In the genomic region with DNA sequence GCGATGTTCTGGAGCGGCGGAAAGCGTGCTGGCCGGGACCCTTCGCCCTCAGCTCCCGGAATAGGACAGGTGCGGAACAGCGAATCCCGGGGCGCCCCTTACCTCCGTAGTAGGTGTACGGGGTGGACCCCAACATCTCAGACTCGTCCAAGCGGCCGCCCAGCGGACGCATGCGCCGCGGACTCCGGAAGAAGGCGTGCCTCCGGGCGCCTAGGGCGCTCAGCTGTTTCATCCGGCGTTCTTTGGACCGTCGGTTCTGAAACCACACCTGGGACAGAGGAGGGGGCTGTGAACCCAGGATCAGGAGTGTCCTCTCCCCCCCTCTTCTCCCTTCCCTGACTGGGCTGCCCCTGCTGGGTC, we compare ENCODE assay signal across 10 cellular contexts. TPM values are rescaled to one million over a fixed set of nuclear protein-coding genes. Genes with fewer than 3 reads are reported as not detected.
A peak's percentile ranks its signal among the peaks of the same experiment; 100 is the strongest.
DNase-seq lines count a peak whose midpoint lies in the region; ATAC-seq and TF ChIP-seq lines count a peak whose summit lies in the region.
"Had no signal": no experiment of that assay in that cellular context is flagged by ENCODE, and none has a peak within 500 bp of the region (broad histone marks: within the 10 kb centered on the region; RNA-seq: fewer than 3 reads in every experiment).

No MANE protein-coding gene starts in this region.

- POLR2A ChIA-PET in naive thymus-derived CD4-positive, alpha-beta T cell (lab: Charles Lee): no interaction called here
- POLR2A ChIA-PET in PC-9 (lab: Charles Lee; ENCODE audit: unreplicated experiment): no interaction called here

- ATAC-seq in naive thymus-derived CD4-positive, alpha-beta T cell: no peak
- ATAC-seq: activated CD4-positive, CD25-positive, alpha-beta regulatory T cell treated with anti-CD3 and anti-CD28 coated beads, Interleukin-2, amount 50 U/mL, for 24 hours had no signal

- no peaks in the 10 kb centered on the region for H3K79me2 ChIP-seq in PC-9 (ENCODE audit: low read depth)

- H3K27ac ChIP-seq in ectodermal cell (ENCODE audit: insufficient read depth, low read depth, low read length, poor library complexity, severe bottlenecking) (no peak overlapping the region), PC-9 (no peak overlapping the region)
- no peak overlapping the region for H3K27ac ChIP-seq in naive thymus-derived CD4-positive, alpha-beta T cell (ENCODE audit: low read depth, low read length)

- H3K4me2 ChIP-seq in PC-9: no peak overlapping the region

- BruUV-seq in PC-9 (replicated peaks; lab: Mats Ljungman, UMichigan): no TSS peak

- DNase-seq in AG10803 (ENCODE audit: low read depth) (no peak), HFF-Myc (ENCODE audit: extremely low read depth, low read depth) (no peak), NCI-H345 treated with DMSO at 0.1 percent for 48 hours (lab: John Stamatoyannopoulos, UW; ENCODE audit: unreplicated experiment) (no peak), PC-9 (no peak), dedifferentiated amniotic fluid mesenchymal stem cell (ENCODE audit: extremely low spot score) (no peak), mesenteric fat pad (ENCODE audit: low spot score) (no peak)
- DNase-seq in naive thymus-derived CD4-positive, alpha-beta T cell: no peak
- DNase-seq: NCI-H1930 had no signal

- intact Hi-C loops in naive thymus-derived CD4-positive, alpha-beta T cell (cut with micrococcal nuclease): loop anchor here in 1 of 2 donors (5.0 kb wide), 1 partner anchor 935 kb away; no protein-coding TSS in a partner anchor
- intact Hi-C loops in PC-9 (cut with micrococcal nuclease; ENCODE audit: unreplicated experiment): loop anchor here (10.0 kb wide), 1 partner anchor 118 kb away; no protein-coding TSS in a partner anchor

- no peaks in the 10 kb centered on the region for H3F3A ChIP-seq in PC-9 (ENCODE audit: insufficient read depth, low read depth)

- H3K9me2 ChIP-seq in PC-9 (ENCODE audit: insufficient read depth): no peaks in the 10 kb centered on the region

- H3K27ac Mint-ChIP-seq in naive thymus-derived CD4-positive, alpha-beta T cell: peak overlapping the region in 2 of 9 donors; percentile 53 to 77

- H3K4me3 ChIP-seq in AG10803 (ENCODE audit: low read length): peak overlapping the region; percentile 53
- H3K4me3 ChIP-seq in HFF-Myc (replicated peaks; ENCODE audit: low read depth, low read length): peak overlapping the region; percentile 18; the same call in 1 of the 2 replicates
- peak overlapping the region; percentile 84 for H3K4me3 ChIP-seq in ectodermal cell (ENCODE audit: insufficient read depth, low read depth, low read length)
- no peak overlapping the region for H3K4me3 ChIP-seq in naive thymus-derived CD4-positive, alpha-beta T cell (ENCODE audit: low read length)
- no peak overlapping the region for H3K4me3 ChIP-seq in PC-9

- peaks cover 0 to 4% (median 0%) of the 10 kb centered on the region in 11 donors for H3K9me3 Mint-ChIP-seq in naive thymus-derived CD4-positive, alpha-beta T cell

- 19 to 29% methylated on average over 30 of the region's 30 CpGs for WGBS in ectodermal cell, 2 experiments

- no peak overlapping the region for H2AFZ ChIP-seq in PC-9

- no peaks in the 10 kb centered on the region for H4K20me1 ChIP-seq in PC-9 (ENCODE audit: insufficient read depth)

- TF ChIP-seq CTCF in AG10803 (conservative IDR thresholded peaks at IDR 0.05; ENCODE audit: low read length) (no peak), HFF-Myc (IDR thresholded peaks at IDR 0.05; ENCODE audit: low read depth, low read length, missing control alignments) (no peak), PC-9 (conservative IDR thresholded peaks at IDR 0.05) (no peak)

- peak overlapping the region in 6 of 10 donors; percentile 34 to 71 (median 66) for H3K4me3 Mint-ChIP-seq in naive thymus-derived CD4-positive, alpha-beta T cell

- peaks cover 14 to 36% (median 29%) of the 10 kb centered on the region in 7 donors for H3K4me1 Mint-ChIP-seq in naive thymus-derived CD4-positive, alpha-beta T cell

- CTCF ChIA-PET in naive thymus-derived CD4-positive, alpha-beta T cell (lab: Charles Lee): no interaction called here
- CTCF ChIA-PET in PC-9 (lab: Charles Lee): interaction anchor here (0.7 kb wide), 1 partner anchor 80 kb away, joined by 4 read pairs; no protein-coding TSS in a partner anchor

- H3K36me3 ChIP-seq in ectodermal cell (ENCODE audit: control insufficient read depth, insufficient read depth, low read length) (no peaks in the 10 kb centered on the region), PC-9 (ENCODE audit: low read depth) (no peaks in the 10 kb centered on the region)
- H3K36me3 ChIP-seq in naive thymus-derived CD4-positive, alpha-beta T cell (ENCODE audit: control insufficient read depth in 2 of 3, insufficient read depth in 3 of 3, low read length in 3 of 3): no peaks in the 10 kb centered on the region

- peaks cover 0 to 5% (median 3%) of the 10 kb centered on the region in 5 donors for H3K36me3 Mint-ChIP-seq in naive thymus-derived CD4-positive, alpha-beta T cell

- H3K4me1 ChIP-seq in ectodermal cell (ENCODE audit: control insufficient read depth, insufficient read depth, low read length) (peaks cover 71% of the 10 kb centered on the region), PC-9 (replicated peaks; ENCODE audit: insufficient read depth) (no peaks in the 10 kb centered on the region)
- peaks cover 6 to 17% of the 10 kb centered on the region in 2 donors for H3K4me1 ChIP-seq in naive thymus-derived CD4-positive, alpha-beta T cell (ENCODE audit: control insufficient read depth in 2 of 2, insufficient read depth in 2 of 2, low read length in 2 of 2)

- H3K27me3 ChIP-seq in ectodermal cell (ENCODE audit: control insufficient read depth, insufficient read depth, low read length, poor library complexity, severe bottlenecking) (peaks cover 100% of the 10 kb centered on the region), PC-9 (ENCODE audit: insufficient read depth, low read depth) (peaks cover 71% of the 10 kb centered on the region)
- peaks cover 5% of the 10 kb centered on the region in 2 donors for H3K27me3 ChIP-seq in naive thymus-derived CD4-positive, alpha-beta T cell (ENCODE audit: control insufficient read depth in 2 of 2, insufficient read depth in 2 of 2, low read length in 2 of 2)

- no peaks in the 10 kb centered on the region for H3K9me3 ChIP-seq in ectodermal cell (ENCODE audit: control insufficient read depth, low read length)
- no peaks in the 10 kb centered on the region for H3K9me3 ChIP-seq in naive thymus-derived CD4-positive, alpha-beta T cell (ENCODE audit: control insufficient read depth in 2 of 3, low read length in 3 of 3)
- H3K9me3 ChIP-seq in PC-9 (ENCODE audit: insufficient read depth, low read depth): no peaks in the 10 kb centered on the region

- peaks cover 53 to 83% (median 69%) of the 10 kb centered on the region in 5 donors for H3K27me3 Mint-ChIP-seq in naive thymus-derived CD4-positive, alpha-beta T cell

RNA-seq across cellular contexts. Expression of a gene that starts 4.5 kb away (rescaled TPM):
- polyA plus RNA-seq in ectodermal cell (2013, experiment 1 of 4): 36.3 TPM
- 55.7 TPM for polyA plus RNA-seq in ectodermal cell (2013, experiment 2 of 4)
- polyA plus RNA-seq in ectodermal cell (2013, experiment 3 of 4): 39.0 TPM
- polyA plus RNA-seq in ectodermal cell (2013, experiment 4 of 4): 43.8 TPM
- total RNA-seq in naive thymus-derived CD4-positive, alpha-beta T cell: not detected
- not detected for polyA plus RNA-seq in naive thymus-derived CD4-positive, alpha-beta T cell
- total RNA-seq in PC-9 (2021) (0.65 and 1.1 TPM in 2 replicates), mesenteric fat pad (not detected)

RNA-seq across cellular contexts. Expression of a gene that starts 45.0 kb away (rescaled TPM):
- polyA plus RNA-seq in ectodermal cell (2013, experiment 1 of 4): 3.7 TPM
- 3.1 TPM for polyA plus RNA-seq in ectodermal cell (2013, experiment 2 of 4)
- 4.5 TPM for polyA plus RNA-seq in ectodermal cell (2013, experiment 3 of 4)
- polyA plus RNA-seq in ectodermal cell (2013, experiment 4 of 4): 4.2 TPM
- total RNA-seq in naive thymus-derived CD4-positive, alpha-beta T cell: 1 to 10 TPM in 3 of 5 experiments, under 1 TPM in 1, not detected in 1; 0.46 to 2.5 (median 1.7) TPM
- polyA plus RNA-seq in naive thymus-derived CD4-positive, alpha-beta T cell: not detected
- total RNA-seq in PC-9 (2021): 14.2 and 26.6 TPM in 2 replicates
- 5.7 TPM for total RNA-seq in mesenteric fat pad

Comparison
In these comparisons a context has a peak if more than half of its experiments do, and no peak if none do; other contexts are left out.
1. H3K4me3 ChIP-seq: peak in AG10803 (single experiment), HFF-Myc (single experiment) and ectodermal cell (single experiment); none in naive thymus-derived CD4-positive, alpha-beta T cell (single experiment) and PC-9 (single experiment).